ENCODE assay signal across 1 cellular context in the genomic region with DNA sequence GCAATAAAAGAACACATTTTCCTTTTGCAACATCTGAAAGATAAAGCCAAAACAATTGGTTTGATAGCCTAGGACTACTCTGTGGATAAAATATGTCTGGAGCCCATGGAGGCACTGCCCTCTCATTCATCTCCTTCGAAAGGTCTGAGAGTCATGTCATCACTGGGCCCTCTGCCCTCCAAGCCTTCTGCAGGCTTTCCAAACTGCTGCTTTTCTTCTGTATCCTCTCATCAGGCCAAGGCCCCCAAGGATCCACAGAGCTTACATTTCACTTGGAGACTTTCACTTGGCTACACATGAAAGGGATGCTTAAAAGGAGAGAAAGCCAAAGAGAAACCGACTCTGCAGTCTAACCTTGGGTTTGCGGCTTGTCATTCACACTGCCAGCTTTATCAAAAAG.
TF ChIP-seq lines count a peak whose summit lies in the region.

No MANE protein-coding gene starts in this region.

TF ChIP-seq in SK-N-SH treated with all-trans-retinoic acid at 6 μM for 48 hours, 23 proteins besides CTCF, POLR2A, EP300 and RAD21 (continued from another document):
- TF ChIP-seq, protein P1, sequence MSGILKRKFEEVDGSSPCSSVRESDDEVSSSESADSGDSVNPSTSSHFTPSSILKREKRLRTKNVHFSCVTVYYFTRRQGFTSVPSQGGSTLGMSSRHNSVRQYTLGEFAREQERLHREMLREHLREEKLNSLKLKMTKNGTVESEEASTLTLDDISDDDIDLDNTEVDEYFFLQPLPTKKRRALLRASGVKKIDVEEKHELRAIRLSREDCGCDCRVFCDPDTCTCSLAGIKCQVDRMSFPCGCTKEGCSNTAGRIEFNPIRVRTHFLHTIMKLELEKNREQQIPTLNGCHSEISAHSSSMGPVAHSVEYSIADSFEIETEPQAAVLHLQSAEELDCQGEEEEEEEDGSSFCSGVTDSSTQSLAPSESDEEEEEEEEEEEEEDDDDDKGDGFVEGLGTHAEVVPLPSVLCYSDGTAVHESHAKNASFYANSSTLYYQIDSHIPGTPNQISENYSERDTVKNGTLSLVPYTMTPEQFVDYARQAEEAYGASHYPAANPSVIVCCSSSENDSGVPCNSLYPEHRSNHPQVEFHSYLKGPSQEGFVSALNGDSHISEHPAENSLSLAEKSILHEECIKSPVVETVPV (CRISPR knock-in tag; IDR thresholded peaks at IDR 0.05): no peak
- TF ChIP-seq OSR1 (CRISPR knock-in tag; IDR thresholded peaks at IDR 0.05): no peak
- no peak for TF ChIP-seq TCF4 (CRISPR knock-in tag; IDR thresholded peaks at IDR 0.05; ENCODE audit: borderline replicate concordance)
- no peak for TF ChIP-seq ZNF8 (CRISPR knock-in tag; IDR thresholded peaks at IDR 0.05)
- no peak for TF ChIP-seq ZFP3 (CRISPR knock-in tag; IDR thresholded peaks at IDR 0.05)
- TF ChIP-seq ESRRG (CRISPR knock-in tag; IDR thresholded peaks at IDR 0.05): no peak
TF ChIP-seq in SK-N-SH treated with all-trans-retinoic acid at 6 μM for 48 hours: peak in this region for 0.
